In the genomic region with DNA sequence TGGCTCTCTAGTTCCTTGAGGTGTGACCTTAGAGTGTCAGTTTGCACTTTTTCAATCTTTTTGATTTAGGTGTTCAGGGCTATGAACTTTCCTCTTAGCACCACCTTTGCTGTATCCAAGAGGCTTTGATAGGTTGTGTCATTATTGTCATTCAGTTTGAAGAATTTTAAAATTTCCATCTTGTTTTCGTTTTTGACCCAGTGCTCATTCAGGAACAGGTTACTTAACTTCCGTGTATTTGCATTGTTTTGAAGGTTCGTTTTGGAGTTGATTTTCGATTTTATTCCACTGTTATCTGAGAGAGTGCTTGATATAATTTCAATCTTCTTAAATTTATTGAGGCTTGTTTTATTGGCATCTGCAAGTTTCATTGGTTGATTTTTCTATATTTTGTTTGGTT, we compare ENCODE assay signal across 2 cellular contexts.
A peak's percentile ranks its signal among the peaks of the same experiment; 100 is the strongest.
TF ChIP-seq lines count a peak whose summit lies in the region.

No MANE protein-coding gene starts in this region.

TF ChIP-seq in A549, 52 proteins besides CTCF, POLR2A, EP300 and RAD21:
- TF ChIP-seq CBX8 (IDR thresholded peaks at IDR 0.05) = peak; percentile 78; the same call in 1 of the 2 replicates
- peak; percentile 86; the same call in 1 of the 2 replicates for TF ChIP-seq RNF2 (IDR thresholded peaks at IDR 0.05; ENCODE audit: borderline replicate concordance, low read depth)
- TF ChIP-seq CEBPB (IDR thresholded peaks at IDR 0.05) = no peak

TF ChIP-seq in K562, 482 proteins besides CTCF, POLR2A, EP300 and RAD21:
- peak; percentile 92 for TF ChIP-seq CBX8 (IDR thresholded peaks at IDR 0.05; ENCODE audit: borderline replicate concordance, extremely low read depth, low read depth, low read length, poor library complexity, severe bottlenecking)
- no peak for TF ChIP-seq SMAD2 (IDR thresholded peaks at IDR 0.05; ENCODE audit: low read depth, low read length)
TF ChIP-seq in K562: peak in this region for 1.
